3 cellular contexts compared by ENCODE assay signal in genomic region chr11:102708654-102709053, GRCh38.
A peak's percentile ranks its signal among the peaks of the same experiment; 100 is the strongest.
TF ChIP-seq lines count a peak whose summit lies in the region.

No MANE protein-coding gene starts in this region.

TF ChIP-seq in WTC11, 78 proteins besides CTCF, POLR2A, EP300 and RAD21:
- TF ChIP-seq NR2C2 (CRISPR knock-in tag; IDR thresholded peaks at IDR 0.05) = no peak
- peak; percentile 96 for TF ChIP-seq HMGA2 (CRISPR knock-in tag; IDR thresholded peaks at IDR 0.05)

TF ChIP-seq in HEK293T, 16 proteins besides CTCF, POLR2A, EP300 and RAD21:
- TF ChIP-seq SP1 (IDR thresholded peaks at IDR 0.05) (no peak), BHLHE40 (IDR thresholded peaks at IDR 0.05; ENCODE audit: borderline replicate concordance) (no peak), FOXK2 (IDR thresholded peaks at IDR 0.05) (no peak), CTBP1 (IDR thresholded peaks at IDR 0.05; ENCODE audit: borderline replicate concordance) (no peak), LEF1 (IDR thresholded peaks at IDR 0.05; ENCODE audit: borderline replicate concordance) (no peak)

TF ChIP-seq in SK-N-SH, 30 proteins besides CTCF, POLR2A, EP300 and RAD21:
- TF ChIP-seq YY1 (IDR thresholded peaks at IDR 0.05; ENCODE audit: low read depth) (no peak), MXI1 (IDR thresholded peaks at IDR 0.05; ENCODE audit: low read depth, low read length) (no peak), IRF3 (IDR thresholded peaks at IDR 0.05; ENCODE audit: low read depth, low read length) (no peak), NRF1 (IDR thresholded peaks at IDR 0.05; ENCODE audit: low read depth, low read length) (no peak), PBX3 (IDR thresholded peaks at IDR 0.05) (no peak), MAX (IDR thresholded peaks at IDR 0.05; ENCODE audit: low read depth) (no peak), TAF1 (IDR thresholded peaks at IDR 0.05; ENCODE audit: borderline replicate concordance, low read depth, low read length) (no peak)
